7 cellular contexts compared by ENCODE assay signal in genomic region chr10:84845628-84846261, GRCh38.
DNase-seq lines count a peak whose midpoint lies in the region; ATAC-seq and TF ChIP-seq lines count a peak whose summit lies in the region.

No MANE protein-coding gene starts in this region.

- no peak overlapping the region for H4K5ac ChIP-seq in mesendoderm (ENCODE audit: low read length)

- no peak overlapping the region for H2BK5ac ChIP-seq in mesendoderm (ENCODE audit: low read length)

- H3K4ac ChIP-seq in mesendoderm (ENCODE audit: low read depth, low read length) = no peak overlapping the region

- H3K4me1 Mint-ChIP-seq in glutamatergic neuron (ENCODE audit: low read depth, unreplicated experiment) = peaks cover 17% of the 10 kb centered on the region

- no peaks in the 10 kb centered on the region for H3K27me3 Mint-ChIP-seq in glutamatergic neuron (ENCODE audit: unreplicated experiment)

- TF ChIP-seq CTCF in GM12875 (IDR thresholded peaks at IDR 0.05; ENCODE audit: borderline replicate concordance, insufficient read depth, low read depth, low read length) (peak; percentile 21; the same call in 1 of the 2 replicates), glutamatergic neuron (IDR thresholded peaks at IDR 0.05; ENCODE audit: partially characterized antibody, unreplicated experiment) (no peak)

- no peaks in the 10 kb centered on the region for H3K36me3 ChIP-seq in mesendoderm (ENCODE audit: control insufficient read depth, insufficient read depth, low read length)

- H2BK120ac ChIP-seq in mesendoderm (ENCODE audit: low read depth, low read length) = no peak overlapping the region

- H3K36me3 Mint-ChIP-seq in glutamatergic neuron (ENCODE audit: unreplicated experiment) = peaks cover 7% of the 10 kb centered on the region

- DNase-seq in RKO (ENCODE audit: low spot score) (peak; percentile 42), mesendoderm (peak; percentile 85), glutamatergic neuron (no peak), kidney glomerular epithelial cell (lab: John Stamatoyannopoulos, UW) (no peak)

- no peak overlapping the region for H4K8ac ChIP-seq in mesendoderm (ENCODE audit: low read depth, low read length)

- no peak overlapping the region for H3K9ac ChIP-seq in mesendoderm (ENCODE audit: low read length)

- no peak overlapping the region for H3K4me3 ChIP-seq in GM12875 (ENCODE audit: low read depth, low read length)
- no peak overlapping the region for H3K4me3 ChIP-seq in mesendoderm (ENCODE audit: low read length)

- H3K56ac ChIP-seq in mesendoderm (ENCODE audit: low read length) = no peak overlapping the region

- ATAC-seq in HG03060 (IDR thresholded peaks at IDR 0.05; ENCODE audit: low read depth, unreplicated experiment) = peak; percentile 51
- ATAC-seq in GM19452 (IDR thresholded peaks at IDR 0.05; ENCODE audit: unreplicated experiment) = no peak

- H3K18ac ChIP-seq in mesendoderm (ENCODE audit: low read length) = no peak overlapping the region

- H3K27ac Mint-ChIP-seq in glutamatergic neuron (ENCODE audit: unreplicated experiment) = no peak overlapping the region

- H3K9me3 Mint-ChIP-seq in glutamatergic neuron (ENCODE audit: unreplicated experiment) = peaks cover 1% of the 10 kb centered on the region

- no peak overlapping the region for H2AK5ac ChIP-seq in mesendoderm (ENCODE audit: low read length)

- H3K79me1 ChIP-seq in mesendoderm (ENCODE audit: low read length) = no peaks in the 10 kb centered on the region

- peaks cover 2% of the 10 kb centered on the region for H3K4me1 ChIP-seq in mesendoderm (ENCODE audit: control insufficient read depth, low read depth, low read length)

- no peak overlapping the region for H3K27ac ChIP-seq in mesendoderm (ENCODE audit: low read depth, low read length)

- H3K23ac ChIP-seq in mesendoderm (ENCODE audit: low read length) = no peak overlapping the region

- H3K27me3 ChIP-seq in mesendoderm (ENCODE audit: insufficient read depth, low read length, poor library complexity) = no peaks in the 10 kb centered on the region

- H3K4me3 Mint-ChIP-seq in glutamatergic neuron (ENCODE audit: unreplicated experiment) = no peak overlapping the region

- no peaks in the 10 kb centered on the region for H3K79me2 ChIP-seq in mesendoderm (ENCODE audit: control insufficient read depth, insufficient read depth, low read length)

- H3K4me2 ChIP-seq in mesendoderm (ENCODE audit: low read length) = no peak overlapping the region

- no CpG with 5 or more reads among the region's 2 CpGs for WGBS in mesendoderm (ENCODE audit: extremely low coverage, insufficient coverage, low lambda C conversion rate)

- no peak overlapping the region for H2BK15ac ChIP-seq in mesendoderm (replicated peaks; ENCODE audit: low read depth)

Comparison
In these comparisons a context has a peak if more than half of its experiments do, and no peak if none do; other contexts are left out.
1. DNase-seq: peak in RKO (single experiment) and mesendoderm (single experiment); none in glutamatergic neuron (single experiment) and kidney glomerular epithelial cell (single experiment).